ENCODE assay signal across 12 cellular contexts in genomic region chr16:67185866-67186134, GRCh38. TPM values are rescaled to one million over a fixed set of nuclear protein-coding genes. Genes with fewer than 3 reads are reported as not detected.
DNase-seq lines count a peak whose midpoint lies in the region; ATAC-seq and TF ChIP-seq lines count a peak whose summit lies in the region.
"Had no signal": no experiment of that assay in that cellular context is flagged by ENCODE, and none has a peak within 500 bp of the region (broad histone marks: within the 10 kb centered on the region; RNA-seq: fewer than 3 reads in every experiment).

No MANE protein-coding gene starts in this region.

- peaks cover 11% of the 10 kb centered on the region for H3K79me2 ChIP-seq in HCT116 (ENCODE audit: insufficient read depth, low read length)

- no peak overlapping the region for H3K27ac Mint-ChIP-seq in endothelial cell (ENCODE audit: unreplicated experiment)

- TF ChIP-seq POLR2A in HCT116 (IDR thresholded peaks at IDR 0.05; ENCODE audit: borderline replicate concordance, extremely low read depth, insufficient read depth, insufficient read length), result no peak
- no peak for TF ChIP-seq POLR2A in ovary (IDR thresholded peaks at IDR 0.05)

- H2AFZ ChIP-seq in HCT116 (ENCODE audit: low read depth, low read length, poor library complexity, severe bottlenecking), result no peak overlapping the region

- DNase-seq in HCT116 (ENCODE audit: low read depth, low spot score), result no peak
- DNase-seq in endothelial cell (ENCODE audit: low spot score), result no peak
- no peak for DNase-seq in ovary
- no peak for DNase-seq in DMS79 (lab: John Stamatoyannopoulos, UW)
- no peak for DNase-seq in activated CD4-positive, alpha-beta T cell treated with anti-CD3 and anti-CD28 coated beads for 1 hour

- TF ChIP-seq RAD21 in HCT116 (IDR thresholded peaks at IDR 0.05; ENCODE audit: low read depth), result no peak

- H3K36me3 Mint-ChIP-seq in endothelial cell (ENCODE audit: low read depth, unreplicated experiment), result peaks cover 6% of the 10 kb centered on the region
- H3K36me3 Mint-ChIP-seq: stimulated activated naive B cell treated with anti-CD40 and anti-IgM and Interleukin-4, amounts not matched to agents 10 μg/mL and 1 μg/mL and 100 μg/mL, for 72 hours had no signal

- H3K4me2 ChIP-seq in BLaER1 treated with 17β-estradiol and CSF1 and Interleukin-3, amounts not matched to agents 10 nM and 100 nM, result peak overlapping the region; percentile 8 to 100 (median 94); a peak in 14 of 22 replicates
- peak overlapping the region; percentile 53 for H3K4me2 ChIP-seq in HCT116 (ENCODE audit: low read length)

- peaks cover 4 to 47% (median 23%) of the 10 kb centered on the region in 11 experiments; a peak in 19 of 22 replicates for H4K20me1 ChIP-seq in BLaER1 treated with 17β-estradiol and CSF1 and Interleukin-3, amounts not matched to agents 10 nM and 100 nM
- H4K20me1 ChIP-seq in HCT116 (ENCODE audit: insufficient read depth), result no peaks in the 10 kb centered on the region

- BruUV-seq in HCT116 (replicated peaks; lab: Mats Ljungman, UMichigan), result no TSS peak

- WGBS in ovary, 3 donors, result 21 to 27% (median 25%) methylated on average over 3 of the region's 3 CpGs

- RAD21 ChIA-PET in HCT116 (lab: Charles Lee; ENCODE audit: low non-redundant PET in 1 of 2, low total read pairs in 2 of 2, uncharacterized antibody in 2 of 2, unreplicated experiment in 2 of 2), result interaction anchor here in 1 of 2 experiments (0.6 to 1.2 kb wide), 3 partner anchors 153 to 216 kb away, joined by 3 to 16 read pairs (median 3); no protein-coding TSS in a partner anchor

- no peak overlapping the region; a peak in 1 of 20 replicates for H3K4me3 ChIP-seq in BLaER1 treated with 17β-estradiol and CSF1 and Interleukin-3, amounts not matched to agents 10 nM and 100 nM
- no peak overlapping the region for H3K4me3 ChIP-seq in HCT116 (replicated peaks in 1 of 2; ENCODE audit: low read depth in 1 of 2, low read length in 2 of 2)
- no peak overlapping the region for H3K4me3 ChIP-seq in ovary
- H3K4me3 ChIP-seq: adrenal gland, MG63, SJSA1 had no signal

- H3K36me3 ChIP-seq in BLaER1 treated with 17β-estradiol and CSF1 and Interleukin-3, amounts not matched to agents 10 nM and 100 nM, result peaks cover 0 to 4% (median 0%) of the 10 kb centered on the region in 11 experiments; a peak in 2 of 22 replicates
- H3K36me3 ChIP-seq in HCT116 (ENCODE audit: control insufficient read depth in 1 of 2, insufficient read depth in 2 of 2, low read length in 2 of 2) (no peaks in the 10 kb centered on the region), ovary (no peaks in the 10 kb centered on the region)
- H3K36me3 ChIP-seq: adrenal gland, MG63 had no signal

- POLR2A ChIA-PET in HCT116 (lab: Charles Lee), result interaction anchor here (1.5 kb wide), 1 partner anchor 41 kb away, joined by 3 read pairs; the partner anchor contains the start of gene TMEM208

- no peak for TF ChIP-seq CTCF in HCT116 (IDR thresholded peaks at IDR 0.05 in 2 of 3, conservative IDR thresholded peaks at IDR 0.05 in 1 of 3; ENCODE audit: borderline replicate concordance in 1 of 3, insufficient read depth in 1 of 3, low read depth in 2 of 3, low read length in 2 of 3)
- no peak for TF ChIP-seq CTCF in endothelial cell (IDR thresholded peaks at IDR 0.05; ENCODE audit: unreplicated experiment)
- no peak for TF ChIP-seq CTCF in ovary (IDR thresholded peaks at IDR 0.05)

- H3K4me3 Mint-ChIP-seq in endothelial cell (ENCODE audit: unreplicated experiment), result peak overlapping the region; percentile 88
- H3K4me3 Mint-ChIP-seq: dendritic cell treated with granulocyte-macrophage colony-stimulating factor and Interleukin-4, amounts not matched to agents 40 ng/mL and 50 ng/mL, for 4 days had no signal

- no peak overlapping the region for H3K9ac ChIP-seq in BLaER1 treated with 17β-estradiol and CSF1 and Interleukin-3, amounts not matched to agents 10 nM and 100 nM
- no peak overlapping the region for H3K9ac ChIP-seq in HCT116 (ENCODE audit: low read length)

- H3K27me3 Mint-ChIP-seq in endothelial cell (ENCODE audit: unreplicated experiment), result peaks cover 6% of the 10 kb centered on the region

- no peak overlapping the region for H3K27ac ChIP-seq in BLaER1 treated with 17β-estradiol and CSF1 and Interleukin-3, amounts not matched to agents 10 nM and 100 nM
- no peak overlapping the region for H3K27ac ChIP-seq in HCT116 (ENCODE audit: low read depth, low read length)
- H3K27ac ChIP-seq in ovary, result peak overlapping the region; percentile 52 to 99
- H3K27ac ChIP-seq: SJSA1 had no signal

- peaks cover 9 to 27% (median 18%) of the 10 kb centered on the region in 11 experiments for H3K27me3 ChIP-seq in BLaER1 treated with 17β-estradiol and CSF1 and Interleukin-3, amounts not matched to agents 10 nM and 100 nM
- H3K27me3 ChIP-seq in HCT116 (ENCODE audit: insufficient read depth, low read length) (no peaks in the 10 kb centered on the region), ovary (no peaks in the 10 kb centered on the region)
- H3K27me3 ChIP-seq: adrenal gland, MG63, SJSA1 had no signal

- H3K9me2 ChIP-seq in HCT116 (ENCODE audit: insufficient read depth), result no peaks in the 10 kb centered on the region

- intact Hi-C loops in HCT116 (cut with micrococcal nuclease) (loop anchor here (1.0 kb wide), 2 partner anchors 167 to 208 kb away; no protein-coding TSS in a partner anchor), ovary (cut with DNase I) (loop anchor here in 1 of 4 donors (10.0 kb wide), 1 partner anchor 211 kb away; no protein-coding TSS in a partner anchor)

- H3K4me1 ChIP-seq in BLaER1 treated with 17β-estradiol and CSF1 and Interleukin-3, amounts not matched to agents 10 nM and 100 nM, result peaks cover 45 to 58% (median 55%) of the 10 kb centered on the region in 10 experiments
- peaks cover 10 to 43% of the 10 kb centered on the region in 2 experiments; a peak in 3 of 4 replicates for H3K4me1 ChIP-seq in HCT116 (ENCODE audit: control insufficient read depth in 1 of 2, insufficient read depth in 2 of 2, low read length in 2 of 2)
- H3K4me1 ChIP-seq in ovary (ENCODE audit: insufficient read depth), result peaks cover 3% of the 10 kb centered on the region

- H3K9me3 ChIP-seq in BLaER1 treated with 17β-estradiol and CSF1 and Interleukin-3, amounts not matched to agents 10 nM and 100 nM (replicated peaks in 1 of 11), result no peaks in the 10 kb centered on the region
- H3K9me3 ChIP-seq in HCT116 (ENCODE audit: control insufficient read depth in 1 of 2, insufficient read depth in 1 of 2, low read depth in 1 of 2, low read length in 2 of 2) (no peaks in the 10 kb centered on the region), ovary (no peaks in the 10 kb centered on the region)
- H3K9me3 ChIP-seq: adrenal gland, MG63, SJSA1 had no signal

- H3K4me1 Mint-ChIP-seq in endothelial cell (ENCODE audit: unreplicated experiment), result peaks cover 34% of the 10 kb centered on the region

- TF ChIP-seq EP300 in ovary (IDR thresholded peaks at IDR 0.05), result no peak

- H3K9me3 Mint-ChIP-seq in endothelial cell (ENCODE audit: unreplicated experiment), result no peaks in the 10 kb centered on the region
- H3K9me3 Mint-ChIP-seq: dendritic cell treated with granulocyte-macrophage colony-stimulating factor and Interleukin-4, amounts not matched to agents 40 ng/mL and 50 ng/mL, for 4 days; stimulated activated naive B cell treated with anti-CD40 and anti-IgM and Interleukin-4, amounts not matched to agents 10 μg/mL and 1 μg/mL and 100 μg/mL, for 72 hours had no signal

- no peak for ATAC-seq in HCT116
- ATAC-seq in GM21367 (IDR thresholded peaks at IDR 0.05; ENCODE audit: unreplicated experiment), result no peak

- CTCF ChIA-PET in HCT116 (lab: Charles Lee), result interaction anchor here (0.7 to 1.5 kb wide), 13 partner anchors 12 to 291 kb away, joined by 3 to 12 read pairs (median 4); partner anchors contain the start of genes ELMO3 and NOL3

TF ChIP-seq in HCT116, 20 proteins besides CTCF, POLR2A, EP300 and RAD21 (continues in another document):
- TF ChIP-seq ATF3 (IDR thresholded peaks at IDR 0.05) (no peak), POLR2AphosphoS5 (IDR thresholded peaks at IDR 0.05; ENCODE audit: low read depth, low read length) (no peak), EZH2 (IDR thresholded peaks at IDR 0.05) (no peak), ZNF274 (IDR thresholded peaks at IDR 0.05; ENCODE audit: low read depth, low read length) (no peak), TCF7L2 (IDR thresholded peaks at IDR 0.05; ENCODE audit: borderline replicate concordance, extremely low read depth, insufficient read depth, insufficient read length) (no peak), FOSL1 (IDR thresholded peaks at IDR 0.05; ENCODE audit: low read depth) (no peak), ELF1 (IDR thresholded peaks at IDR 0.05; ENCODE audit: borderline replicate concordance, low read depth) (no peak), EZH2phosphoT487 (IDR thresholded peaks at IDR 0.05; ENCODE audit: borderline replicate concordance) (no peak), CBX3 (IDR thresholded peaks at IDR 0.05; ENCODE audit: low read depth) (no peak), CEBPB (IDR thresholded peaks at IDR 0.05; ENCODE audit: low read depth) (no peak)

RNA-seq across cellular contexts. Expression of gene MATCAP1, which starts 2.0 kb away (rescaled TPM):
- total RNA-seq in HCT116 (2021; ENCODE audit: unreplicated experiment), result 38.7 TPM
- polyA plus RNA-seq in HCT116 (2012), result 29.7 and 41.0 TPM in 2 replicates
- 88.8 TPM for total RNA-seq in endothelial cell (ENCODE audit: unreplicated experiment)
- 10 to 100 TPM; 16.8 to 96.4 (median 65.7) TPM for total RNA-seq in ovary
- 10 to 100 TPM; 15.4 to 38.4 TPM for polyA plus RNA-seq in ovary

RNA-seq across cellular contexts. Expression of gene EXOC3L1, which starts 4.1 kb away (rescaled TPM):
- total RNA-seq in HCT116 (2021; ENCODE audit: unreplicated experiment) (0.30 TPM), endothelial cell (ENCODE audit: unreplicated experiment) (150 TPM), ovary (10 to 100 TPM in 4 of 7 donors, 1 to 10 TPM in 3; 6.1 to 33.0 (median 16.4) TPM)
- 0.14 and 0.16 TPM in 2 replicates for polyA plus RNA-seq in HCT116 (2012)
- polyA plus RNA-seq in ovary, result 10 to 100 TPM in 1 of 2 donors, under 1 TPM in 1; 0.32 to 12.2 TPM
- total RNA-seq: SJSA1 had no signal

RNA-seq across cellular contexts. Expression of gene E2F4, which starts 6.2 kb away (rescaled TPM):
- 114 TPM for total RNA-seq in HCT116 (2021; ENCODE audit: unreplicated experiment)
- 92.8 and 99.8 TPM in 2 replicates for polyA plus RNA-seq in HCT116 (2012)
- total RNA-seq in endothelial cell (ENCODE audit: unreplicated experiment), result 113 TPM
- 10 to 100 TPM; 36.0 to 75.7 (median 52.9) TPM for total RNA-seq in ovary
- 10 to 100 TPM; 17.6 to 36.2 TPM for polyA plus RNA-seq in ovary

RNA-seq across cellular contexts. Expression of gene ELMO3, which starts 13.1 kb away (rescaled TPM):
- 45.8 TPM for total RNA-seq in HCT116 (2021; ENCODE audit: unreplicated experiment)
- polyA plus RNA-seq in HCT116 (2012), result 53.4 and 60.6 TPM in 2 replicates
- total RNA-seq in endothelial cell (ENCODE audit: unreplicated experiment), result 25.3 TPM
- 10 to 100 TPM in 1 of 7 donors, 1 to 10 TPM in 6; 1.1 to 14.8 (median 2.8) TPM for total RNA-seq in ovary
- 1 to 10 TPM in 1 of 2 donors, not detected in 1; 1.2 TPM for polyA plus RNA-seq in ovary

RNA-seq across cellular contexts. Expression of gene NOL3, which starts 15.5 kb away (rescaled TPM):
- total RNA-seq in HCT116 (2021; ENCODE audit: unreplicated experiment) (54.0 TPM), endothelial cell (ENCODE audit: unreplicated experiment) (2.6 TPM), ovary (10 to 100 TPM; 14.1 to 31.7 (median 21.4) TPM)
- 76.0 and 87.8 TPM in 2 replicates for polyA plus RNA-seq in HCT116 (2012)
- 10 to 100 TPM; 17.9 to 23.1 TPM for polyA plus RNA-seq in ovary

Comparison
In these comparisons a context has a peak if more than half of its experiments do, and no peak if none do; other contexts are left out.
1. H3K27ac ChIP-seq: peak in ovary (2 of 2); none in BLaER1 treated with 17β-estradiol and CSF1 and Interleukin-3, amounts not matched to agents 10 nM and 100 nM (0 of 11) and HCT116 (single experiment).